Comparison of ENCODE assay signal across 10 cellular contexts in genomic region chr2:157479081-157480027, GRCh38. TPM values are rescaled to one million over a fixed set of nuclear protein-coding genes. Genes with fewer than 3 reads are reported as not detected.
DNase-seq lines count a peak whose midpoint lies in the region; ATAC-seq and TF ChIP-seq lines count a peak whose summit lies in the region.
"Had no signal": no experiment of that assay in that cellular context is flagged by ENCODE, and none has a peak within 500 bp of the region (broad histone marks: within the 10 kb centered on the region; RNA-seq: fewer than 3 reads in every experiment).

No MANE protein-coding gene starts in this region.

- CTCF ChIA-PET in activated naive CD4-positive, alpha-beta T cell treated with anti-CD3 and anti-CD28 coated beads for 36 hours (lab: Charles Lee), result interaction anchor here (0.6 to 5.3 kb wide), 11 partner anchors 10 to 419 kb away, joined by 3 to 55 read pairs (median 4); partner anchors contain the start of gene CYTIP
- CTCF ChIA-PET in activated B cell treated with CpG ODN at 0.5 μM for 24 hours (lab: Charles Lee), result interaction anchor here (1.7 kb wide), 1 partner anchor 152 kb away, joined by 4 read pairs; no protein-coding TSS in a partner anchor

- POLR2A ChIA-PET in activated B cell treated with CpG ODN at 0.5 μM for 24 hours (lab: Charles Lee), result interaction anchor here (0.6 to 1.1 kb wide), 2 partner anchors 36 to 38 kb away, joined by 4 read pairs; partner anchors contain the start of gene CYTIP

- TF ChIP-seq CTCF in activated B cell treated with CpG ODN at 0.5 μM for 24 hours (IDR thresholded peaks at IDR 0.05), result no peak

- intact Hi-C loops in activated naive CD4-positive, alpha-beta T cell treated with anti-CD3 and anti-CD28 coated beads for 36 hours (cut with micrococcal nuclease), result loop anchor here (1.0 kb wide), 2 partner anchors 9 to 26 kb away; no protein-coding TSS in a partner anchor
- intact Hi-C loops in activated B cell treated with CpG ODN at 0.5 μM for 24 hours (cut with micrococcal nuclease) (no loop called here), posterior cingulate gyrus (cut with DNase I) (no loop called here)

- peak; percentile 16 for ATAC-seq in HG02759 (IDR thresholded peaks at IDR 0.05; ENCODE audit: unreplicated experiment)
- no peak for ATAC-seq in activated B cell treated with CpG ODN at 0.5 μM for 24 hours (ENCODE audit: low read depth)
- ATAC-seq in stimulated activated naive CD8-positive, alpha-beta T cell treated with anti-CD3 and anti-CD28 coated beads, Interleukin-15, amount 100 ng/mL, for 72 hours, result peak; percentile 19
- ATAC-seq in left lobe of liver, result no peak
- no peak for ATAC-seq in HG02981 (IDR thresholded peaks at IDR 0.05; ENCODE audit: unreplicated experiment)

- no peaks in the 10 kb centered on the region for H3K27me3 Mint-ChIP-seq in activated naive CD4-positive, alpha-beta T cell treated with anti-CD3 and anti-CD28 coated beads for 36 hours (ENCODE audit: low read depth)
- H3K27me3 Mint-ChIP-seq in activated B cell treated with CpG ODN at 0.5 μM for 24 hours, result no peaks in the 10 kb centered on the region
- H3K27me3 Mint-ChIP-seq in stimulated activated naive CD8-positive, alpha-beta T cell treated with anti-CD3 and anti-CD28 coated beads, Interleukin-15, amount 100 ng/mL, for 72 hours, result no peaks in the 10 kb centered on the region

- H3K4me3 Mint-ChIP-seq in activated naive CD4-positive, alpha-beta T cell treated with anti-CD3 and anti-CD28 coated beads for 36 hours, result peak overlapping the region; percentile 64
- H3K4me3 Mint-ChIP-seq in activated B cell treated with CpG ODN at 0.5 μM for 24 hours, result no peak overlapping the region
- H3K4me3 Mint-ChIP-seq in stimulated activated naive CD8-positive, alpha-beta T cell treated with anti-CD3 and anti-CD28 coated beads, Interleukin-15, amount 100 ng/mL, for 72 hours, result peak overlapping the region; percentile 78 to 94

- no peaks in the 10 kb centered on the region for H3K9me3 Mint-ChIP-seq in activated naive CD4-positive, alpha-beta T cell treated with anti-CD3 and anti-CD28 coated beads for 36 hours
- no peaks in the 10 kb centered on the region for H3K9me3 Mint-ChIP-seq in activated B cell treated with CpG ODN at 0.5 μM for 24 hours
- H3K9me3 Mint-ChIP-seq in stimulated activated naive CD8-positive, alpha-beta T cell treated with anti-CD3 and anti-CD28 coated beads, Interleukin-15, amount 100 ng/mL, for 72 hours, result no peaks in the 10 kb centered on the region

- H3K27ac Mint-ChIP-seq in activated naive CD4-positive, alpha-beta T cell treated with anti-CD3 and anti-CD28 coated beads for 36 hours, result peak overlapping the region; percentile 95
- H3K27ac Mint-ChIP-seq in activated B cell treated with CpG ODN at 0.5 μM for 24 hours, result peak overlapping the region; percentile 16
- H3K27ac Mint-ChIP-seq in stimulated activated naive CD8-positive, alpha-beta T cell treated with anti-CD3 and anti-CD28 coated beads, Interleukin-15, amount 100 ng/mL, for 72 hours, result peak overlapping the region; percentile 99 to 100

- H3K4me1 Mint-ChIP-seq in activated naive CD4-positive, alpha-beta T cell treated with anti-CD3 and anti-CD28 coated beads for 36 hours (ENCODE audit: low read depth), result peaks cover 82% of the 10 kb centered on the region
- peaks cover 22% of the 10 kb centered on the region for H3K4me1 Mint-ChIP-seq in activated B cell treated with CpG ODN at 0.5 μM for 24 hours
- H3K4me1 Mint-ChIP-seq in stimulated activated naive CD8-positive, alpha-beta T cell treated with anti-CD3 and anti-CD28 coated beads, Interleukin-15, amount 100 ng/mL, for 72 hours, result peaks cover 96% of the 10 kb centered on the region

- no peak for DNase-seq in activated naive CD4-positive, alpha-beta T cell treated with anti-CD3 and anti-CD28 coated beads for 36 hours
- no peak for DNase-seq in activated naive CD4-positive, alpha-beta T cell treated with anti-CD3 and anti-CD28 coated beads, Interleukin-2, amount 50 U/mL, for 16 hours
- DNase-seq in activated B cell treated with CpG ODN at 0.5 μM for 24 hours, result no peak
- DNase-seq in stimulated activated naive CD8-positive, alpha-beta T cell treated with anti-CD3 and anti-CD28 coated beads, Interleukin-15, amount 100 ng/mL, for 72 hours, result peak in 1 of 2 donors; percentile 42
- no peak for DNase-seq in left lobe of liver (ENCODE audit: low spot score)
- DNase-seq in posterior cingulate gyrus, result no peak
- DNase-seq: activated CD8-positive, alpha-beta memory T cell treated with anti-CD3 and anti-CD28 coated beads, Interleukin-2, amount 50 U/mL, for 4 hours had no signal

- peaks cover 9% of the 10 kb centered on the region for H3K36me3 Mint-ChIP-seq in activated naive CD4-positive, alpha-beta T cell treated with anti-CD3 and anti-CD28 coated beads for 36 hours (ENCODE audit: low read depth)
- H3K36me3 Mint-ChIP-seq in activated B cell treated with CpG ODN at 0.5 μM for 24 hours (ENCODE audit: low read depth), result no peaks in the 10 kb centered on the region

RNA-seq across cellular contexts. Expression of gene CYTIP, which starts 35.5 kb away (rescaled TPM):
- 100 to 1,000 TPM; 599 to 610 TPM for total RNA-seq in activated naive CD4-positive, alpha-beta T cell treated with anti-CD3 and anti-CD28 coated beads for 36 hours
- total RNA-seq in activated B cell treated with CpG ODN at 0.5 μM for 24 hours, result 129 and 130 TPM in 2 replicates
- total RNA-seq in left lobe of liver, result 1.1 TPM
- total RNA-seq: H1 had no signal

Comparison
In these comparisons a context has a peak if more than half of its experiments do, and no peak if none do; other contexts are left out.
1. H3K27ac Mint-ChIP-seq: peak in every context shown above with its lines; median percentile 100 in stimulated activated naive CD8-positive, alpha-beta T cell treated with anti-CD3 and anti-CD28 coated beads, Interleukin-15, amount 100 ng/mL, for 72 hours; 95 in activated naive CD4-positive, alpha-beta T cell treated with anti-CD3 and anti-CD28 coated beads for 36 hours; 16 in activated B cell treated with CpG ODN at 0.5 μM for 24 hours.
2. ATAC-seq: peak in HG02759 (single experiment) and stimulated activated naive CD8-positive, alpha-beta T cell treated with anti-CD3 and anti-CD28 coated beads, Interleukin-15, amount 100 ng/mL, for 72 hours (single experiment); none in activated B cell treated with CpG ODN at 0.5 μM for 24 hours (single experiment), left lobe of liver (single experiment) and HG02981 (single experiment).
3. RNA of gene CYTIP, which starts 35.5 kb away (total RNA-seq): 599 to 610 TPM in activated naive CD4-positive, alpha-beta T cell treated with anti-CD3 and anti-CD28 coated beads for 36 hours and 129 to 130 TPM in activated B cell treated with CpG ODN at 0.5 μM for 24 hours; 1.1 TPM in left lobe of liver (single experiment); every median in the first group is over 10 times any median in the second.